In the genomic region with DNA sequence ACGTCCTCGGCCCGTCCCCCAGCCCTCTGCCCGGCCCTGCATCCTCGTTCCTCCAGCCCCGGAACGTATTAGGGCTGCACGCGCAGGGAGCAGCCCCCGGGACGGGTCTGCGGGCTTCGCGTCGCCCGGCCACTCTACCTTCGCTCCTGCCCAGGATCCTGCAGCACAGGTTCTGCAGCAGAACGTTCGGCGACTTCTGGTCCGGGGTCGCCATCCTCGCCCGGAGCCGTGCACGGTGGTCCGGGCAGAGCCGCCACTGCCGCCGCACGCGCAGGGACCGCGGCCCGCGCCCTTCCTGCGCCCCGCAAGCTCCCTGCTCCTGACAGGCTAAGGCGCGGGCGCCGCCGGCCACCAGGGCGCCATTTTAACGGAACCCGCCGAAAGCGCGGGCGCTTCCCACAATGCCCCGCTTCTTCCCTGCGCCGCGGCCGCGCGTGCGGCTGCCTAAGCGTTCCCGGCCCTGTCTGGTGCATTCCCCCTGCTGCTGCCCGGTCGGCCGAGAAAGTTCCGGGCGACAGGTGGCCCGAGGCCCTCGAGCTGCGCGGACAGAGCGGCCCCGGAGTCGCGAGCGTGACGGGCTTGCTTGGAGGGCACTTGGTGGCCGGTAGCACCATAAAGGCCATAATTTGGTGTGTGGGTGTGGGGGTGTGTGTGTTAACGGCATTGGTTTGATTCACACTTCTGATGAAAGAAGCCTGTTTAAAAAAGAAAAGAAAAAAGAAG, we compare ENCODE assay signal across 8 cellular contexts. TPM values are rescaled to one million over a fixed set of nuclear protein-coding genes. Genes with fewer than 3 reads are reported as not detected.
DNase-seq lines count a peak whose midpoint lies in the region; ATAC-seq and TF ChIP-seq lines count a peak whose summit lies in the region.

A gene with protein sequence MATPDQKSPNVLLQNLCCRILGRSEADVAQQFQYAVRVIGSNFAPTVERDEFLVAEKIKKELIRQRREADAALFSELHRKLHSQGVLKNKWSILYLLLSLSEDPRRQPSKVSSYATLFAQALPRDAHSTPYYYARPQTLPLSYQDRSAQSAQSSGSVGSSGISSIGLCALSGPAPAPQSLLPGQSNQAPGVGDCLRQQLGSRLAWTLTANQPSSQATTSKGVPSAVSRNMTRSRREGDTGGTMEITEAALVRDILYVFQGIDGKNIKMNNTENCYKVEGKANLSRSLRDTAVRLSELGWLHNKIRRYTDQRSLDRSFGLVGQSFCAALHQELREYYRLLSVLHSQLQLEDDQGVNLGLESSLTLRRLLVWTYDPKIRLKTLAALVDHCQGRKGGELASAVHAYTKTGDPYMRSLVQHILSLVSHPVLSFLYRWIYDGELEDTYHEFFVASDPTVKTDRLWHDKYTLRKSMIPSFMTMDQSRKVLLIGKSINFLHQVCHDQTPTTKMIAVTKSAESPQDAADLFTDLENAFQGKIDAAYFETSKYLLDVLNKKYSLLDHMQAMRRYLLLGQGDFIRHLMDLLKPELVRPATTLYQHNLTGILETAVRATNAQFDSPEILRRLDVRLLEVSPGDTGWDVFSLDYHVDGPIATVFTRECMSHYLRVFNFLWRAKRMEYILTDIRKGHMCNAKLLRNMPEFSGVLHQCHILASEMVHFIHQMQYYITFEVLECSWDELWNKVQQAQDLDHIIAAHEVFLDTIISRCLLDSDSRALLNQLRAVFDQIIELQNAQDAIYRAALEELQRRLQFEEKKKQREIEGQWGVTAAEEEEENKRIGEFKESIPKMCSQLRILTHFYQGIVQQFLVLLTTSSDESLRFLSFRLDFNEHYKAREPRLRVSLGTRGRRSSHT (minus strand): TSS at position 387 of the 723 bp plus-strand sequence. CDS start 173 bp downstream, at position 214.

- peaks cover 16% of the 10 kb centered on the region for H3K9me3 Mint-ChIP-seq in nephron progenitor cell
- H3K9me3 Mint-ChIP-seq in stimulated activated naive CD8-positive, alpha-beta T cell treated with anti-CD3 and anti-CD28 coated beads, Interleukin-15, Interleukin-2, amounts not matched to agents 100 ng/mL and 50 ng/mL, for 24 hours = no peaks in the 10 kb centered on the region

- no peaks in the 10 kb centered on the region for H4K20me1 ChIP-seq in DOHH2 (ENCODE audit: control insufficient read depth, insufficient read depth, low read depth, low read length)

- TF ChIP-seq CTCF in DOHH2 (IDR thresholded peaks at IDR 0.05; ENCODE audit: low read depth, low read length, poor library complexity, severe bottlenecking) (no peak), fibroblast of the aortic adventitia (IDR thresholded peaks at IDR 0.05; ENCODE audit: insufficient read depth, low read length) (no peak), nephron progenitor cell (IDR thresholded peaks at IDR 0.05) (no peak)

- peaks cover 47% of the 10 kb centered on the region for H3K4me1 ChIP-seq in DOHH2 (ENCODE audit: control insufficient read depth, low read length)

- H3K27ac ChIP-seq in DOHH2 (ENCODE audit: low read depth, low read length) (peak within 1 kb of the TSS; percentile 79), KOPT-K1 (ENCODE audit: low read depth, low read length, poor library complexity, severe bottlenecking) (peak within 1 kb of the TSS; percentile 97)

- peak within 1 kb of the TSS; percentile 87 for H3K4me2 ChIP-seq in DOHH2 (ENCODE audit: low read length)

- H3K27ac Mint-ChIP-seq in nephron progenitor cell = peak within 1 kb of the TSS; percentile 95
- H3K27ac Mint-ChIP-seq in stimulated activated naive CD8-positive, alpha-beta T cell treated with anti-CD3 and anti-CD28 coated beads, Interleukin-15, Interleukin-2, amounts not matched to agents 100 ng/mL and 50 ng/mL, for 24 hours = peak within 1 kb of the TSS; percentile 96

- peaks cover 16% of the 10 kb centered on the region for H3K27me3 Mint-ChIP-seq in nephron progenitor cell (ENCODE audit: low read depth, poor library complexity)
- peaks cover 3% of the 10 kb centered on the region for H3K27me3 Mint-ChIP-seq in stimulated activated naive CD8-positive, alpha-beta T cell treated with anti-CD3 and anti-CD28 coated beads, Interleukin-15, Interleukin-2, amounts not matched to agents 100 ng/mL and 50 ng/mL, for 24 hours

- no peaks in the 10 kb centered on the region for H3K27me3 ChIP-seq in DOHH2 (ENCODE audit: control insufficient read depth, low read length)

- H3K4me1 Mint-ChIP-seq in nephron progenitor cell = peaks cover 31% of the 10 kb centered on the region
- peaks cover 43% of the 10 kb centered on the region for H3K4me1 Mint-ChIP-seq in stimulated activated naive CD8-positive, alpha-beta T cell treated with anti-CD3 and anti-CD28 coated beads, Interleukin-15, Interleukin-2, amounts not matched to agents 100 ng/mL and 50 ng/mL, for 24 hours (ENCODE audit: low read depth)

- H3K9me2 ChIP-seq in DOHH2 (replicated peaks; ENCODE audit: control insufficient read depth, low read length) = no peaks in the 10 kb centered on the region; the same call in 1 of the 2 replicates

- H3K36me3 Mint-ChIP-seq in nephron progenitor cell (ENCODE audit: low read depth) = peaks cover 25% of the 10 kb centered on the region
- peaks cover 5% of the 10 kb centered on the region for H3K36me3 Mint-ChIP-seq in stimulated activated naive CD8-positive, alpha-beta T cell treated with anti-CD3 and anti-CD28 coated beads, Interleukin-15, Interleukin-2, amounts not matched to agents 100 ng/mL and 50 ng/mL, for 24 hours (ENCODE audit: low read depth)

- peak within 1 kb of the TSS; percentile 96 for H3K4me3 ChIP-seq in DOHH2 (ENCODE audit: low read length)
- peak within 1 kb of the TSS; percentile 96 for H3K4me3 ChIP-seq in fibroblast of the aortic adventitia (ENCODE audit: low read depth, low read length)

- peaks cover 60% of the 10 kb centered on the region for H3K79me2 ChIP-seq in DOHH2 (ENCODE audit: control insufficient read depth, low read length)

- peak; percentile 93 to 96 for DNase-seq in SHP77 (lab: John Stamatoyannopoulos, UW)
- peak; percentile 69 for DNase-seq in activated effector memory CD4-positive, alpha-beta T cell treated with Interleukin-2 at 50 U/mL for 16 hours
- DNase-seq in fibroblast of the aortic adventitia (ENCODE audit: low read depth) = peak; percentile 76
- DNase-seq in nephron progenitor cell = peak; percentile 81

- H3F3A ChIP-seq in DOHH2 (ENCODE audit: control insufficient read depth, insufficient read depth) = peaks cover 12% of the 10 kb centered on the region

- H3K9me3 ChIP-seq in DOHH2 (ENCODE audit: control insufficient read depth, insufficient read depth, low read length) = no peaks in the 10 kb centered on the region
- no peaks in the 10 kb centered on the region for H3K9me3 ChIP-seq in KOPT-K1 (ENCODE audit: insufficient read depth, low read length, poor library complexity, severe bottlenecking)

- peak within 1 kb of the TSS; percentile 98 for H3K4me3 Mint-ChIP-seq in nephron progenitor cell
- H3K4me3 Mint-ChIP-seq in stimulated activated naive CD8-positive, alpha-beta T cell treated with anti-CD3 and anti-CD28 coated beads, Interleukin-15, Interleukin-2, amounts not matched to agents 100 ng/mL and 50 ng/mL, for 24 hours = peak within 1 kb of the TSS; percentile 95

- H3K36me3 ChIP-seq in DOHH2 (ENCODE audit: control insufficient read depth, low read length) (peaks cover 26% of the 10 kb centered on the region), KOPT-K1 (ENCODE audit: insufficient read depth, low read length) (no peaks in the 10 kb centered on the region)

- peak; percentile 77 for ATAC-seq in GM21737 (IDR thresholded peaks at IDR 0.05; ENCODE audit: unreplicated experiment)

RNA-seq across cellular contexts. Expression of the gene that starts here (rescaled TPM):
- total RNA-seq in fibroblast of the aortic adventitia (ENCODE audit: low replicate concordance) = 8.6 and 26.8 TPM in 2 replicates

Comparison
In these comparisons a context has a peak if more than half of its experiments do, and no peak if none do; other contexts are left out.
1. Peak in every context shown above with its lines: DNase-seq, ATAC-seq, H3K4me3 ChIP-seq and H3K27ac ChIP-seq.